ENCODE assay signal across 21 cellular contexts in the genomic region with DNA sequence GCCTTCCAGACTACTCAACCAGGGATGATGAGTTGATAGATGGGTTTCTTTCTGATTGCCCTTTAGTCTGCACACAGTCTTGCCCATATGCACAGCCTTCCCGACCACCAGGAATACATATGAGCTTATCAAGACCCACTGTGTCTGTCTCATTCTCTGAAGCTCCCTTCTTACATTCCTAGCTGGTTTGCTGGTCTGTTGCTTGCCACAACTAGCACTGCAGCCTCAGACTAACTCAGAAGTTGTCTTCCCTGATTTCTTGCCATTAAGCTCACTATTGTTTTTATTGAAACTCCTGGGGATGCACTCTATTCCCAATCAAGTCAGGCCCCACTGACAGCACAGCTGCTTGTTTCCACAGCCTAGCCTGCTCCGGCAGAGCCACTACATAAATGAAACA.
A peak's percentile ranks its signal among the peaks of the same experiment; 100 is the strongest.
DNase-seq lines count a peak whose midpoint lies in the region; ATAC-seq, FAIRE-seq and TF ChIP-seq lines count a peak whose summit lies in the region.
"Had no signal": no experiment of that assay in that cellular context is flagged by ENCODE, and none has a peak within 500 bp of the region (broad histone marks: within the 10 kb centered on the region; RNA-seq: fewer than 3 reads in every experiment).

No MANE protein-coding gene starts in this region.

- H3K79me1 ChIP-seq in trophoblast cell (ENCODE audit: low read length) (no peaks in the 10 kb centered on the region), H9 (ENCODE audit: insufficient read depth, low read depth, low read length, poor library complexity, severe bottlenecking) (no peaks in the 10 kb centered on the region)

- no CpG with 5 or more reads among the region's 2 CpGs for WGBS in trophoblast cell (ENCODE audit: extremely low coverage, insufficient coverage, insufficient read length)
- WGBS in H9 (ENCODE audit: extremely low coverage, insufficient read length, low lambda C conversion rate), result no CpG with 5 or more reads among the region's 2 CpGs

- H3K4ac ChIP-seq in trophoblast cell (ENCODE audit: low read depth, low read length) (no peak overlapping the region), H9 (ENCODE audit: low read depth, low read length) (no peak overlapping the region)

- no peak overlapping the region for H3K56ac ChIP-seq in H9 (ENCODE audit: insufficient read length, low read depth, low read length)

- no peaks in the 10 kb centered on the region for H3K79me2 ChIP-seq in astrocyte (ENCODE audit: insufficient read depth, low read length)
- H3K79me2 ChIP-seq in trophoblast cell (ENCODE audit: control insufficient read depth, insufficient read depth, low read length, poor library complexity), result no peaks in the 10 kb centered on the region
- H3K79me2 ChIP-seq in H9 (ENCODE audit: insufficient read depth, low read length), result no peaks in the 10 kb centered on the region

- H2AK5ac ChIP-seq in trophoblast cell (ENCODE audit: low read length) (no peak overlapping the region), H9 (ENCODE audit: insufficient read length, low read length) (no peak overlapping the region)

- POLR2A ChIA-PET in HEK293 (lab: Yijun Ruan, JAX), result no interaction called here

- CTCF ChIA-PET in HEK293 (lab: Yijun Ruan, JAX), result interaction anchor here (0.7 kb wide), 1 partner anchor 14 kb away, joined by 3 read pairs; no protein-coding TSS in a partner anchor

- no peaks in the 10 kb centered on the region for H3K23me2 ChIP-seq in H9 (ENCODE audit: insufficient read length, low read depth, low read length, poor library complexity, severe bottlenecking)

- H3K27me3 Mint-ChIP-seq in astrocyte (ENCODE audit: low read depth, unreplicated experiment) (no peaks in the 10 kb centered on the region), H9 (ENCODE audit: low read depth) (no peaks in the 10 kb centered on the region), glutamatergic neuron (ENCODE audit: unreplicated experiment) (no peaks in the 10 kb centered on the region)

- H3K4me1 Mint-ChIP-seq in astrocyte (ENCODE audit: low read depth, unreplicated experiment) (peaks cover 2% of the 10 kb centered on the region), H9 (peaks cover 3 to 8% of the 10 kb centered on the region in 2 experiments; a peak in 2 of 4 replicates), glutamatergic neuron (ENCODE audit: low read depth, unreplicated experiment) (no peaks in the 10 kb centered on the region)
- H3K4me1 Mint-ChIP-seq: B cell, CD14-positive monocyte had no signal

- no peak overlapping the region for H3K4me3 Mint-ChIP-seq in astrocyte (ENCODE audit: unreplicated experiment)
- no peak overlapping the region for H3K4me3 Mint-ChIP-seq in H9
- no peak overlapping the region for H3K4me3 Mint-ChIP-seq in glutamatergic neuron (ENCODE audit: unreplicated experiment)
- H3K4me3 Mint-ChIP-seq: B cell, CD14-positive monocyte had no signal

- no peak overlapping the region for H2BK15ac ChIP-seq in H9 (ENCODE audit: low read depth, low read length)

- H3K9me3 Mint-ChIP-seq in astrocyte (ENCODE audit: unreplicated experiment), result peaks cover 2% of the 10 kb centered on the region
- H3K9me3 Mint-ChIP-seq in H9, result no peaks in the 10 kb centered on the region
- peaks cover 2% of the 10 kb centered on the region for H3K9me3 Mint-ChIP-seq in glutamatergic neuron (ENCODE audit: unreplicated experiment)

- H3K27me3 ChIP-seq in astrocyte (ENCODE audit: insufficient read depth, low read length) (no peaks in the 10 kb centered on the region), foreskin keratinocyte (no peaks in the 10 kb centered on the region), trophoblast cell (ENCODE audit: insufficient read depth, low read length) (no peaks in the 10 kb centered on the region), H9 (ENCODE audit: insufficient read depth, low read length) (no peaks in the 10 kb centered on the region)
- H3K27me3 ChIP-seq: MG63 had no signal

- H3K14ac ChIP-seq in trophoblast cell (ENCODE audit: low read length), result no peak overlapping the region
- no peak overlapping the region for H3K14ac ChIP-seq in H9 (ENCODE audit: insufficient read depth, low read length)

- H4K91ac ChIP-seq in trophoblast cell (ENCODE audit: low read depth, low read length) (no peak overlapping the region), H9 (ENCODE audit: insufficient read length, low read depth, low read length) (no peak overlapping the region)

- TF ChIP-seq CTCF in HEK293 (tag by site-specific recombination; IDR thresholded peaks at IDR 0.05) (no peak), astrocyte (IDR thresholded peaks at IDR 0.05; ENCODE audit: insufficient read depth, low read depth, low read length) (no peak), foreskin keratinocyte (conservative IDR thresholded peaks at IDR 0.05) (no peak), H9 (conservative IDR thresholded peaks at IDR 0.05) (no peak), glutamatergic neuron (IDR thresholded peaks at IDR 0.05; ENCODE audit: partially characterized antibody, unreplicated experiment) (no peak)

- H3K9ac ChIP-seq in astrocyte (ENCODE audit: low read length) (no peak overlapping the region), trophoblast cell (ENCODE audit: low read length) (peak overlapping the region; percentile 72), H9 (ENCODE audit: extremely low read depth, insufficient read length, low read length) (no peak overlapping the region)

- H2AFZ ChIP-seq in astrocyte (ENCODE audit: low read depth, low read length) (no peak overlapping the region), trophoblast cell (ENCODE audit: insufficient read depth, low read length, poor library complexity) (no peak overlapping the region), H9 (ENCODE audit: low read length) (no peak overlapping the region)
- H2AFZ ChIP-seq: PC-9 had no signal

- no peaks in the 10 kb centered on the region for H3K36me3 ChIP-seq in HEK293 (ENCODE audit: control insufficient read depth in 2 of 2, insufficient read depth in 1 of 2, low read length in 2 of 2)
- H3K36me3 ChIP-seq in astrocyte (ENCODE audit: insufficient read depth, low read length), result no peaks in the 10 kb centered on the region
- no peaks in the 10 kb centered on the region for H3K36me3 ChIP-seq in trophoblast cell (ENCODE audit: control insufficient read depth in 1 of 2, insufficient read depth in 2 of 2, low read length in 2 of 2)
- H3K36me3 ChIP-seq: MG63 had no signal

- H3K18ac ChIP-seq in trophoblast cell (ENCODE audit: low read length) (no peak overlapping the region), H9 (ENCODE audit: insufficient read length, low read depth, low read length) (no peak overlapping the region)

- H4K12ac ChIP-seq in trophoblast cell (ENCODE audit: low read depth, low read length), result no peak overlapping the region

- H3K9me3 ChIP-seq in HEK293 (ENCODE audit: control insufficient read depth, insufficient read depth, low read depth, low read length) (no peaks in the 10 kb centered on the region), astrocyte (ENCODE audit: insufficient read depth, low read depth, low read length) (no peaks in the 10 kb centered on the region), trophoblast cell (ENCODE audit: insufficient read depth, low read depth, low read length) (no peaks in the 10 kb centered on the region), H9 (ENCODE audit: control insufficient read depth, low read depth, low read length) (no peaks in the 10 kb centered on the region)
- H3K9me3 ChIP-seq: MG63 had no signal

- H3K27ac Mint-ChIP-seq in astrocyte (ENCODE audit: unreplicated experiment) (no peak overlapping the region), H9 (0 out of 7 replicates have a peak overlapping the region, but pooled peaks of 1 of the 3 experiments have one; percentile 66), glutamatergic neuron (ENCODE audit: unreplicated experiment) (no peak overlapping the region)
- H3K27ac Mint-ChIP-seq: B cell, CD14-positive monocyte had no signal

- H3K4me1 ChIP-seq in HEK293 (ENCODE audit: control insufficient read depth, insufficient read depth, low read length), result no peaks in the 10 kb centered on the region
- no peaks in the 10 kb centered on the region for H3K4me1 ChIP-seq in astrocyte (ENCODE audit: insufficient read depth, low read length)
- no peaks in the 10 kb centered on the region for H3K4me1 ChIP-seq in foreskin keratinocyte
- no peaks in the 10 kb centered on the region for H3K4me1 ChIP-seq in trophoblast cell (ENCODE audit: control insufficient read depth in 1 of 2, insufficient read depth in 2 of 2, low read length in 2 of 2)
- H3K4me1 ChIP-seq in H9 (ENCODE audit: insufficient read depth, low read length), result no peaks in the 10 kb centered on the region

- no peak overlapping the region for H3T11ph ChIP-seq in H9 (ENCODE audit: low read length)

- H2BK120ac ChIP-seq in trophoblast cell (ENCODE audit: insufficient read depth, low read length, poor library complexity), result no peak overlapping the region
- H2BK120ac ChIP-seq in H9 (ENCODE audit: low read depth, low read length, poor library complexity, severe bottlenecking), result no peak overlapping the region

- ATAC-seq in foreskin keratinocyte (peak; percentile 9), GM21786 (IDR thresholded peaks at IDR 0.05; ENCODE audit: unreplicated experiment) (no peak)

- H3K4me3 ChIP-seq in HEK293 (ENCODE audit: low read depth, low read length), result no peak overlapping the region
- H3K4me3 ChIP-seq in astrocyte (ENCODE audit: insufficient read depth, low read depth, low read length), result no peak overlapping the region
- H3K4me3 ChIP-seq in trophoblast cell (ENCODE audit: low read depth, low read length), result no peak overlapping the region
- H3K4me3 ChIP-seq: MG63, PC-9 had no signal

- H3K23ac ChIP-seq in trophoblast cell (ENCODE audit: low read length), result peak overlapping the region; percentile 5
- H3K23ac ChIP-seq in H9 (ENCODE audit: insufficient read length, low read depth, low read length), result no peak overlapping the region

- no peaks in the 10 kb centered on the region for H3K36me3 Mint-ChIP-seq in astrocyte (ENCODE audit: low read depth, unreplicated experiment)
- no peaks in the 10 kb centered on the region for H3K36me3 Mint-ChIP-seq in H9 (ENCODE audit: insufficient read depth in 1 of 3, low read depth in 3 of 3)
- no peaks in the 10 kb centered on the region for H3K36me3 Mint-ChIP-seq in glutamatergic neuron (ENCODE audit: unreplicated experiment)
- H3K36me3 Mint-ChIP-seq: CD14-positive monocyte had no signal

- no peak overlapping the region for H2BK12ac ChIP-seq in trophoblast cell (ENCODE audit: low read length)
- H2BK12ac ChIP-seq in H9 (ENCODE audit: insufficient read length, low read depth, low read length), result no peak overlapping the region

- no peak overlapping the region for H4K5ac ChIP-seq in H9 (ENCODE audit: insufficient read length, low read depth, low read length)

- no peak overlapping the region for H2BK5ac ChIP-seq in trophoblast cell (ENCODE audit: low read depth, low read length, poor library complexity)
- no peak overlapping the region for H2BK5ac ChIP-seq in H9 (ENCODE audit: insufficient read length, low read length)

- H3K27ac ChIP-seq in HEK293 (ENCODE audit: extremely low read depth, low read depth, low read length), result no peak overlapping the region
- no peak overlapping the region for H3K27ac ChIP-seq in astrocyte (ENCODE audit: low read depth, low read length)
- no peak overlapping the region for H3K27ac ChIP-seq in foreskin keratinocyte
- no peak overlapping the region for H3K27ac ChIP-seq in trophoblast cell (ENCODE audit: low read depth, low read length)
- H3K27ac ChIP-seq in H9 (ENCODE audit: insufficient read length, low read depth, low read length), result no peak overlapping the region
- H3K27ac ChIP-seq: PC-9 had no signal

- H2BK20ac ChIP-seq in H9 (ENCODE audit: low read depth, low read length, poor library complexity, severe bottlenecking), result no peak overlapping the region

- DNase-seq in astrocyte (ENCODE audit: low read depth), result peak; percentile 22
- peak; percentile 22 to 60 for DNase-seq in foreskin keratinocyte
- DNase-seq in trophoblast cell, result no peak
- no peak for DNase-seq in mucosa of gallbladder (ENCODE audit: low spot score)
- no peak for DNase-seq in H9
- no peak for DNase-seq in glutamatergic neuron
- DNase-seq: HCEC 1CT, Kasumi-1, MG63, NCI-H1417, NCI-H1694 treated with DMSO at 0.1 percent for 48 hours, NCI-H748 treated with DMSO at 0.1 percent for 48 hours, PC-9, RPMI8226, SHP77 had no signal

- H3K4me2 ChIP-seq in astrocyte (ENCODE audit: low read length) (no peak overlapping the region), trophoblast cell (ENCODE audit: low read length) (no peak overlapping the region), H9 (ENCODE audit: insufficient read depth, insufficient read length, low read length) (no peak overlapping the region)
- H3K4me2 ChIP-seq: PC-9 had no signal

- no peaks in the 10 kb centered on the region for H4K20me1 ChIP-seq in astrocyte (ENCODE audit: insufficient read depth, low read length)
- no peaks in the 10 kb centered on the region for H4K20me1 ChIP-seq in H9 (ENCODE audit: control insufficient read depth, insufficient read depth, insufficient read length)

- no peak for FAIRE-seq in astrocyte (lab: Jason Lieb, UNC)
- FAIRE-seq: A204.1, D721Med had no signal

- H4K8ac ChIP-seq in trophoblast cell (ENCODE audit: low read depth, low read length) (no peak overlapping the region), H9 (replicated peaks; ENCODE audit: insufficient read length, low read depth, low read length) (no peak overlapping the region)

Comparison
In these comparisons a context has a peak if more than half of its experiments do, and no peak if none do; other contexts are left out.
1. DNase-seq: peak in astrocyte (single experiment) and foreskin keratinocyte (2 of 2); none in trophoblast cell (0 of 2), mucosa of gallbladder (single experiment), H9 (single experiment) and glutamatergic neuron (single experiment).